Comparison of ENCODE assay signal across 20 cellular contexts in genomic region chr7:157652161-157652953, GRCh38.
"Had no signal": no experiment of that assay in that cellular context is flagged by ENCODE, and none has a peak within 500 bp of the region (broad histone marks: within the 10 kb centered on the region; RNA-seq: fewer than 3 reads in every experiment).

No MANE protein-coding gene starts in this region.

- DNase-seq: activated CD4-positive, alpha-beta T cell treated with anti-CD3 and anti-CD28 coated beads, Interleukin-2, amount 10 ng/mL, durations not matched to agents 7 days and 5 days; activated CD8-positive, alpha-beta memory T cell treated with anti-CD3 and anti-CD28 coated beads, Interleukin-2, amount 10 ng/mL, durations not matched to agents 7 days and 5 days; activated CD8-positive, alpha-beta T cell treated with anti-CD3 and anti-CD28 coated beads for 36 hours; activated effector memory CD4-positive, alpha-beta T cell treated with anti-CD3 and anti-CD28 coated beads, Interleukin-2, amount 50 U/mL, for 16 hours; activated naive CD4-positive, alpha-beta T cell treated with anti-CD3 and anti-CD28 coated beads, Interleukin-2, amount 50 U/mL, for 16 hours; activated T-cell treated with anti-CD3 and anti-CD28 coated beads for 4 hours; central memory CD4-positive, alpha-beta T cell; effector memory CD8-positive, alpha-beta T cell; hippocampal formation; retina; stimulated activated CD4-positive, alpha-beta T cell treated with anti-CD3 and anti-CD28 coated beads, Interleukin-4, amount 100 ng/mL, for 1 hour; stomach; T-helper 2 cell; testis; trophoblast cell had no signal

- H3K27me3 Mint-ChIP-seq: activated CD4-positive, alpha-beta T cell treated with anti-CD3 and anti-CD28 coated beads, Interleukin-2, amount 10 ng/mL, durations not matched to agents 7 days and 5 days; activated CD8-positive, alpha-beta memory T cell treated with anti-CD3 and anti-CD28 coated beads, Interleukin-2, amount 10 ng/mL, durations not matched to agents 7 days and 5 days; activated CD8-positive, alpha-beta T cell treated with anti-CD3 and anti-CD28 coated beads for 36 hours; effector memory CD8-positive, alpha-beta T cell; memory B cell had no signal

- H3K4me3 ChIP-seq: esophagus muscularis mucosa, stomach, testis, vagina had no signal

- H3K27ac ChIP-seq: esophagus muscularis mucosa, stomach, testis, vagina had no signal

- H3K27me3 ChIP-seq: esophagus muscularis mucosa, stomach, testis, vagina had no signal

- H3K36me3 Mint-ChIP-seq: activated CD8-positive, alpha-beta memory T cell treated with anti-CD3 and anti-CD28 coated beads, Interleukin-2, amount 10 ng/mL, durations not matched to agents 7 days and 5 days; memory B cell had no signal

- H3K4me1 ChIP-seq: esophagus muscularis mucosa, stomach, testis, vagina had no signal

- H3K27ac Mint-ChIP-seq: activated CD4-positive, alpha-beta T cell treated with anti-CD3 and anti-CD28 coated beads, Interleukin-2, amount 10 ng/mL, durations not matched to agents 7 days and 5 days; activated CD8-positive, alpha-beta memory T cell treated with anti-CD3 and anti-CD28 coated beads, Interleukin-2, amount 10 ng/mL, durations not matched to agents 7 days and 5 days; activated CD8-positive, alpha-beta T cell treated with anti-CD3 and anti-CD28 coated beads for 36 hours; effector memory CD8-positive, alpha-beta T cell; memory B cell; progenitor cell of endocrine pancreas had no signal

- H3K9me3 ChIP-seq: esophagus muscularis mucosa, stomach, testis, vagina had no signal

- H3K4me1 Mint-ChIP-seq: activated CD4-positive, alpha-beta T cell treated with anti-CD3 and anti-CD28 coated beads, Interleukin-2, amount 10 ng/mL, durations not matched to agents 7 days and 5 days; activated CD8-positive, alpha-beta memory T cell treated with anti-CD3 and anti-CD28 coated beads, Interleukin-2, amount 10 ng/mL, durations not matched to agents 7 days and 5 days; memory B cell had no signal

- H3K9me3 Mint-ChIP-seq: activated CD4-positive, alpha-beta T cell treated with anti-CD3 and anti-CD28 coated beads, Interleukin-2, amount 10 ng/mL, durations not matched to agents 7 days and 5 days; activated CD8-positive, alpha-beta T cell treated with anti-CD3 and anti-CD28 coated beads for 36 hours; effector memory CD8-positive, alpha-beta T cell; memory B cell had no signal

- ATAC-seq: activated CD4-positive, CD25-positive, alpha-beta regulatory T cell treated with anti-CD3 and anti-CD28 coated beads, Interleukin-2, amount 50 U/mL, for 24 hours; activated CD8-positive, alpha-beta memory T cell treated with anti-CD3 and anti-CD28 coated beads, Interleukin-2, amount 10 ng/mL, durations not matched to agents 7 days and 5 days; activated CD8-positive, alpha-beta T cell treated with anti-CD3 and anti-CD28 coated beads for 36 hours; effector memory CD8-positive, alpha-beta T cell had no signal

- H3K36me3 ChIP-seq: esophagus muscularis mucosa, vagina had no signal

- H3K4me3 Mint-ChIP-seq: activated CD4-positive, alpha-beta T cell treated with anti-CD3 and anti-CD28 coated beads, Interleukin-2, amount 10 ng/mL, durations not matched to agents 7 days and 5 days; activated CD8-positive, alpha-beta memory T cell treated with anti-CD3 and anti-CD28 coated beads, Interleukin-2, amount 10 ng/mL, durations not matched to agents 7 days and 5 days; activated CD8-positive, alpha-beta T cell treated with anti-CD3 and anti-CD28 coated beads for 36 hours; effector memory CD8-positive, alpha-beta T cell; memory B cell had no signal
